8 cellular contexts compared by ENCODE assay signal in the genomic region with DNA sequence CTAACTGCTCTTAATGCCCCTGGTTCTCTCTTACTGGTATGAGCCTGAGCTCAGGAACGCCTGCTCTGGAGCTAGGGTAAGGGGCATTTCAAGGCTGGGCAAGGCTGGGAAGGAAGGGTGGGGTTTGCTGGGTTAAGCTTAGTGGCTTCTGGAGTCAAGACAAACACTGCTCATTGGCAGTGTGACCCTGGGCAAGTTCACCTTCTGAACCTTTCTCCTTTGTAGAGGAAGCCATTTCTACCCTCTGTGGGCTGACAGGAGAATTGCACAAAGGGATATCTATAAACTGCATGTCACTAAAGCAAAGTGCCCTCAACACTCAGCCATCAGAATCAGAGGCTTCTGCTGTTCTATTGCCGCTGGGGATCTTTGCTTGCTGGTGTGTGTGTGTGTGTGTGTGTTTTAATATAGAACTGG. TPM values are rescaled to one million over a fixed set of nuclear protein-coding genes. Genes with fewer than 3 reads are reported as not detected.
DNase-seq lines count a peak whose midpoint lies in the region; ATAC-seq and TF ChIP-seq lines count a peak whose summit lies in the region.

No MANE protein-coding gene starts in this region.

- H3K9me3 ChIP-seq in Peyer's patch: no peaks in the 10 kb centered on the region

- H3K4me3 ChIP-seq in Peyer's patch: no peak overlapping the region

- ATAC-seq in HG02759 (IDR thresholded peaks at IDR 0.05; ENCODE audit: unreplicated experiment): peak; percentile 78
- ATAC-seq in Right ventricle myocardium superior (ENCODE audit: poor library complexity): peak; percentile 87

- H3K27me3 ChIP-seq in Peyer's patch: no peaks in the 10 kb centered on the region

- peaks cover 0 to 16% (median 0%) of the 10 kb centered on the region in 3 donors for H3K36me3 ChIP-seq in Peyer's patch

- H3K27ac ChIP-seq in Peyer's patch: no peak overlapping the region

- DNase-seq in DMS79 treated with DMSO at 0.1 percent for 48 hours (lab: John Stamatoyannopoulos, UW) (peak; percentile 9), DMS79 (lab: John Stamatoyannopoulos, UW) (no peak), Peyer's patch (no peak), Right ventricle myocardium superior (no peak), SHP77 treated with DMSO at 0.1 percent for 48 hours (lab: John Stamatoyannopoulos, UW) (no peak), NCI-H187 treated with DMSO at 0.1 percent for 48 hours (lab: John Stamatoyannopoulos, UW) (no peak)
- DNase-seq in activated CD4-positive, alpha-beta T cell treated with anti-CD3 and anti-CD28 coated beads, Interleukin-2, amount 50 U/mL, for 4 hours: no peak

- H3K4me1 ChIP-seq in Peyer's patch: peaks cover 0 to 8% (median 2%) of the 10 kb centered on the region in 4 donors

- TF ChIP-seq CTCF in Peyer's patch (IDR thresholded peaks at IDR 0.05): peak in 4 of 6 experiments; percentile 35 to 62 (median 50)

- no peak for TF ChIP-seq POLR2A in Peyer's patch (IDR thresholded peaks at IDR 0.05)

- intact Hi-C loops in Right ventricle myocardium superior (cut with DNase I): loop anchor here (10.0 kb wide), 1 partner anchor 119 kb away; a partner anchor contains a TSS

RNA-seq across cellular contexts. Expression of a gene that starts 20.3 kb away (rescaled TPM):
- not detected for total RNA-seq in Peyer's patch
- total RNA-seq in Right ventricle myocardium superior: not detected

RNA-seq across cellular contexts. Expression of a gene that starts 48.7 kb away (rescaled TPM):
- total RNA-seq in Peyer's patch (10 to 100 TPM; 12.4 to 21.2 (median 16.2) TPM), Right ventricle myocardium superior (1.0 TPM)
